1 cellular context compared by ENCODE assay signal in the genomic region with DNA sequence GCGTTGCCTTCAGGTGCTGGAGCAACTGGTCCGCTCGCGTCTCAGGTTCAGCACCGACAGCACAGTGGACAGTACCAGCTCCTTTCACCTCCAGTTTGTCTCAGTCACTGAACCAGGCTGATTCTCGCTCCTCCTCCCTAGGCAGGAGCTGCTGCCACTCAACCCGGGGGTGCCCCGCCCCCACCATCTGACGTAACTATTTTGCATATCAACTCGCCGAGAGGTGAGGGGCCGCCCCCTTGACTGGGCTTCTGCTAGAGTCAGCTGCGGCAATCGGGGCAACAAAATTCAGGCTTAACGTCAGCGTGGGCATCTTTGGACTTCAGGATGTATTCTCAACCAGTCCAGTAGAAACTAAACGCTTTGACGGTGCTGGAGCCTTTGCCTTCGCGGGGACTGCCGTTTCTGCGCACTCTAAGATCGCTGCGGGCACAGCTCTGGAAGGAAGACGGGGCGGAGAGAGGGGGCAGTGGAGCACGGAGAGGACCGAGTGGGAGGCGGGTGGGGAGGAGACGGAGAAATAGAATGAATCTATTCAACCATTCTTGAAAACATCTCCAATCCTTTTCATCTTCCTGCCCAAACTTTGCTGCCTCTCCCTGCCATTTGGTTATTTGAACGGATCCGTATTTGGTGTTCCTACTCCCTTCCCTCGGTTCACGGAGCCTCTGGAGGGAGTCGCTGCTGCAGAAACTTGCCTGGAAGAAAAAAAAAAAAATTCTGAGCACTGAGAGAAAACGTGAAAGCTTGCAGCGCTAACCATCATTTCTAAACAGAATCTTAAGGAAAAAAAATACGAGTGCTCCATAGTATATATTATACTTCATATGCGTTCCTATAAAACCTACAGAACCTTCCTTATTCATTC.
A peak's percentile ranks its signal among the peaks of the same experiment; 100 is the strongest.
TF ChIP-seq lines count a peak whose summit lies in the region.

A gene (minus strand): TSS at position 109 of the 868 bp plus-strand sequence. CDS start 52,604 bp downstream, outside the sequence.

TF ChIP-seq in WTC11, 78 proteins besides CTCF, POLR2A, EP300 and RAD21 (continued from another document and continues in another):
- no peak for TF ChIP-seq ZNF317 (CRISPR knock-in tag; IDR thresholded peaks at IDR 0.05; ENCODE audit: borderline replicate concordance, low read depth)
- peak; percentile 88 for TF ChIP-seq ZBTB21 (CRISPR knock-in tag; IDR thresholded peaks at IDR 0.05; ENCODE audit: borderline replicate concordance)
- TF ChIP-seq, protein P1, sequence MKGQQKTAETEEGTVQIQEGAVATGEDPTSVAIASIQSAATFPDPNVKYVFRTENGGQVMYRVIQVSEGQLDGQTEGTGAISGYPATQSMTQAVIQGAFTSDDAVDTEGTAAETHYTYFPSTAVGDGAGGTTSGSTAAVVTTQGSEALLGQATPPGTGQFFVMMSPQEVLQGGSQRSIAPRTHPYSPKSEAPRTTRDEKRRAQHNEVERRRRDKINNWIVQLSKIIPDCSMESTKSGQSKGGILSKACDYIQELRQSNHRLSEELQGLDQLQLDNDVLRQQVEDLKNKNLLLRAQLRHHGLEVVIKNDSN (CRISPR knock-in tag; IDR thresholded peaks at IDR 0.05), result no peak
- no peak for TF ChIP-seq HMGA2 (CRISPR knock-in tag; IDR thresholded peaks at IDR 0.05)
- no peak; the same call in 1 of the 2 replicates for TF ChIP-seq KAT7 (CRISPR knock-in tag; IDR thresholded peaks at IDR 0.05; ENCODE audit: borderline replicate concordance)
- no peak for TF ChIP-seq RELA (CRISPR knock-in tag; IDR thresholded peaks at IDR 0.05; ENCODE audit: borderline replicate concordance)
- TF ChIP-seq, protein P2, sequence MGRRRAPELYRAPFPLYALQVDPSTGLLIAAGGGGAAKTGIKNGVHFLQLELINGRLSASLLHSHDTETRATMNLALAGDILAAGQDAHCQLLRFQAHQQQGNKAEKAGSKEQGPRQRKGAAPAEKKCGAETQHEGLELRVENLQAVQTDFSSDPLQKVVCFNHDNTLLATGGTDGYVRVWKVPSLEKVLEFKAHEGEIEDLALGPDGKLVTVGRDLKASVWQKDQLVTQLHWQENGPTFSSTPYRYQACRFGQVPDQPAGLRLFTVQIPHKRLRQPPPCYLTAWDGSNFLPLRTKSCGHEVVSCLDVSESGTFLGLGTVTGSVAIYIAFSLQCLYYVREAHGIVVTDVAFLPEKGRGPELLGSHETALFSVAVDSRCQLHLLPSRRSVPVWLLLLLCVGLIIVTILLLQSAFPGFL (CRISPR knock-in tag; IDR thresholded peaks at IDR 0.05; ENCODE audit: borderline replicate concordance), result no peak
- TF ChIP-seq OVOL2 (CRISPR knock-in tag; IDR thresholded peaks at IDR 0.05; ENCODE audit: borderline replicate concordance), result no peak
- TF ChIP-seq, protein P3, sequence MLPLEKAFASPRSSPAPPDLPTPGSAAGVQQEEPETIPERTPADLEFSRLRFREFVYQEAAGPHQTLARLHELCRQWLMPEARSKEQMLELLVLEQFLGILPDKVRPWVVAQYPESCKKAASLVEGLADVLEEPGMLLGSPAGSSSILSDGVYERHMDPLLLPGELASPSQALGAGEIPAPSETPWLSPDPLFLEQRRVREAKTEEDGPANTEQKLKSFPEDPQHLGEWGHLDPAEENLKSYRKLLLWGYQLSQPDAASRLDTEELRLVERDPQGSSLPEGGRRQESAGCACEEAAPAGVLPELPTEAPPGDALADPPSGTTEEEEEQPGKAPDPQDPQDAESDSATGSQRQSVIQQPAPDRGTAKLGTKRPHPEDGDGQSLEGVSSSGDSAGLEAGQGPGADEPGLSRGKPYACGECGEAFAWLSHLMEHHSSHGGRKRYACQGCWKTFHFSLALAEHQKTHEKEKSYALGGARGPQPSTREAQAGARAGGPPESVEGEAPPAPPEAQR (CRISPR knock-in tag; IDR thresholded peaks at IDR 0.05), result 0 out of 2 replicates have a peak, but pooled peaks have one; percentile 44
- TF ChIP-seq, protein P4, sequence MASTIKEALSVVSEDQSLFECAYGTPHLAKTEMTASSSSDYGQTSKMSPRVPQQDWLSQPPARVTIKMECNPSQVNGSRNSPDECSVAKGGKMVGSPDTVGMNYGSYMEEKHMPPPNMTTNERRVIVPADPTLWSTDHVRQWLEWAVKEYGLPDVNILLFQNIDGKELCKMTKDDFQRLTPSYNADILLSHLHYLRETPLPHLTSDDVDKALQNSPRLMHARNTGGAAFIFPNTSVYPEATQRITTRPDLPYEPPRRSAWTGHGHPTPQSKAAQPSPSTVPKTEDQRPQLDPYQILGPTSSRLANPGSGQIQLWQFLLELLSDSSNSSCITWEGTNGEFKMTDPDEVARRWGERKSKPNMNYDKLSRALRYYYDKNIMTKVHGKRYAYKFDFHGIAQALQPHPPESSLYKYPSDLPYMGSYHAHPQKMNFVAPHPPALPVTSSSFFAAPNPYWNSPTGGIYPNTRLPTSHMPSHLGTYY (CRISPR knock-in tag; IDR thresholded peaks at IDR 0.05), result no peak
- TF ChIP-seq, protein P5, sequence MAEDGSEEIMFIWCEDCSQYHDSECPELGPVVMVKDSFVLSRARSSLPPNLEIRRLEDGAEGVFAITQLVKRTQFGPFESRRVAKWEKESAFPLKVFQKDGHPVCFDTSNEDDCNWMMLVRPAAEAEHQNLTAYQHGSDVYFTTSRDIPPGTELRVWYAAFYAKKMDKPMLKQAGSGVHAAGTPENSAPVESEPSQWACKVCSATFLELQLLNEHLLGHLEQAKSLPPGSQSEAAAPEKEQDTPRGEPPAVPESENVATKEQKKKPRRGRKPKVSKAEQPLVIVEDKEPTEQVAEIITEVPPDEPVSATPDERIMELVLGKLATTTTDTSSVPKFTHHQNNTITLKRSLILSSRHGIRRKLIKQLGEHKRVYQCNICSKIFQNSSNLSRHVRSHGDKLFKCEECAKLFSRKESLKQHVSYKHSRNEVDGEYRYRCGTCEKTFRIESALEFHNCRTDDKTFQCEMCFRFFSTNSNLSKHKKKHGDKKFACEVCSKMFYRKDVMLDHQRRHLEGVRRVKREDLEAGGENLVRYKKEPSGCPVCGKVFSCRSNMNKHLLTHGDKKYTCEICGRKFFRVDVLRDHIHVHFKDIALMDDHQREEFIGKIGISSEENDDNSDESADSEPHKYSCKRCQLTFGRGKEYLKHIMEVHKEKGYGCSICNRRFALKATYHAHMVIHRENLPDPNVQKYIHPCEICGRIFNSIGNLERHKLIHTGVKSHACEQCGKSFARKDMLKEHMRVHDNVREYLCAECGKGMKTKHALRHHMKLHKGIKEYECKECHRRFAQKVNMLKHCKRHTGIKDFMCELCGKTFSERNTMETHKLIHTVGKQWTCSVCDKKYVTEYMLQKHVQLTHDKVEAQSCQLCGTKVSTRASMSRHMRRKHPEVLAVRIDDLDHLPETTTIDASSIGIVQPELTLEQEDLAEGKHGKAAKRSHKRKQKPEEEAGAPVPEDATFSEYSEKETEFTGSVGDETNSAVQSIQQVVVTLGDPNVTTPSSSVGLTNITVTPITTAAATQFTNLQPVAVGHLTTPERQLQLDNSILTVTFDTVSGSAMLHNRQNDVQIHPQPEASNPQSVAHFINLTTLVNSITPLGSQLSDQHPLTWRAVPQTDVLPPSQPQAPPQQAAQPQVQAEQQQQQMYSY (CRISPR knock-in tag; IDR thresholded peaks at IDR 0.05), result no peak
- TF ChIP-seq, protein P6, sequence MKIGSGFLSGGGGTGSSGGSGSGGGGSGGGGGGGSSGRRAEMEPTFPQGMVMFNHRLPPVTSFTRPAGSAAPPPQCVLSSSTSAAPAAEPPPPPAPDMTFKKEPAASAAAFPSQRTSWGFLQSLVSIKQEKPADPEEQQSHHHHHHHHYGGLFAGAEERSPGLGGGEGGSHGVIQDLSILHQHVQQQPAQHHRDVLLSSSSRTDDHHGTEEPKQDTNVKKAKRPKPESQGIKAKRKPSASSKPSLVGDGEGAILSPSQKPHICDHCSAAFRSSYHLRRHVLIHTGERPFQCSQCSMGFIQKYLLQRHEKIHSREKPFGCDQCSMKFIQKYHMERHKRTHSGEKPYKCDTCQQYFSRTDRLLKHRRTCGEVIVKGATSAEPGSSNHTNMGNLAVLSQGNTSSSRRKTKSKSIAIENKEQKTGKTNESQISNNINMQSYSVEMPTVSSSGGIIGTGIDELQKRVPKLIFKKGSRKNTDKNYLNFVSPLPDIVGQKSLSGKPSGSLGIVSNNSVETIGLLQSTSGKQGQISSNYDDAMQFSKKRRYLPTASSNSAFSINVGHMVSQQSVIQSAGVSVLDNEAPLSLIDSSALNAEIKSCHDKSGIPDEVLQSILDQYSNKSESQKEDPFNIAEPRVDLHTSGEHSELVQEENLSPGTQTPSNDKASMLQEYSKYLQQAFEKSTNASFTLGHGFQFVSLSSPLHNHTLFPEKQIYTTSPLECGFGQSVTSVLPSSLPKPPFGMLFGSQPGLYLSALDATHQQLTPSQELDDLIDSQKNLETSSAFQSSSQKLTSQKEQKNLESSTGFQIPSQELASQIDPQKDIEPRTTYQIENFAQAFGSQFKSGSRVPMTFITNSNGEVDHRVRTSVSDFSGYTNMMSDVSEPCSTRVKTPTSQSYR (CRISPR knock-in tag; IDR thresholded peaks at IDR 0.05), result peak; percentile 40; the same call in 1 of the 2 replicates
- TF ChIP-seq FOXK1 (CRISPR knock-in tag; IDR thresholded peaks at IDR 0.05), result no peak; the same call in 1 of the 2 replicates
- TF ChIP-seq, protein P7, sequence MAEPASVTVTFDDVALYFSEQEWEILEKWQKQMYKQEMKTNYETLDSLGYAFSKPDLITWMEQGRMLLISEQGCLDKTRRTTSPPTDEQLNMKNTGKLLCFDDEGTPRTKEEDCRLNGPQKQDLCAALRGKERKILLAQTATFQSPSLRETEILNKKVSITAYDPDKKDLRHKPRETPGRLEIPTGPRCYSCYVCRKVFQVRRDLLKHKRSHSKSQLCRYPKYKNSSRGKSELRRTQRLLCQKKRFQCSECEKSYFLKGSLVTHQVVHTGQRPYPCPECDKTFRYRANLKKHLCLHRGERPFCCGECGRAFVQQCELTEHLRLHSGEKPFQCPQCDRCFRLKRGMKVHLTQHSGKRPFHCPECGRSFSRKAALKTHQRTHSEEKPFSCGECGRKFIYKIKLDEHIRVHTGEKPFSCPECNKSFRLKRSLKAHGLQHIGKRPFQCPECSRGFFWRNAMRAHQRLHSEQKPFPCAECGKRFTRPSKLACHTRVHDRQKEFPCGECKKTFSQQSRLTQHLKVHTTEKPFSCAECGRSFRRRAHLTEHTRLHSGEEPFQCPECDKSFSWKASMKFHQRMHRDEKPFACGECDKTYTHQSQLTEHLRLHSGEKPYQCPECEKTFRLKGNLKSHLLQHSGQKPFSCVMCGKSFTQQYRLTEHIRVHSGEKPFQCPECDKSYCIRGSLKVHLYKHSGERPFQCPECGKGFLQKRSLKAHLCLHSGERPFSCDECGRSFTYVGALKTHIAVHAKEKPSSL (CRISPR knock-in tag; conservative IDR thresholded peaks at IDR 0.05), result no peak
- no peak for TF ChIP-seq EMX1 (CRISPR knock-in tag; IDR thresholded peaks at IDR 0.05)
- TF ChIP-seq TEAD1 (CRISPR knock-in tag; IDR thresholded peaks at IDR 0.05), result peak; percentile 83; the same call in 1 of the 2 replicates
- no peak for TF ChIP-seq ZNF219 (CRISPR knock-in tag; IDR thresholded peaks at IDR 0.05; ENCODE audit: borderline replicate concordance)
- TF ChIP-seq, protein P8, sequence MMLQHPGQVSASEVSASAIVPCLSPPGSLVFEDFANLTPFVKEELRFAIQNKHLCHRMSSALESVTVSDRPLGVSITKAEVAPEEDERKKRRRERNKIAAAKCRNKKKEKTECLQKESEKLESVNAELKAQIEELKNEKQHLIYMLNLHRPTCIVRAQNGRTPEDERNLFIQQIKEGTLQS (CRISPR knock-in tag; conservative IDR thresholded peaks at IDR 0.05), result no peak
- no peak for TF ChIP-seq NFATC4 (CRISPR knock-in tag; IDR thresholded peaks at IDR 0.05)
- TF ChIP-seq, protein P9, sequence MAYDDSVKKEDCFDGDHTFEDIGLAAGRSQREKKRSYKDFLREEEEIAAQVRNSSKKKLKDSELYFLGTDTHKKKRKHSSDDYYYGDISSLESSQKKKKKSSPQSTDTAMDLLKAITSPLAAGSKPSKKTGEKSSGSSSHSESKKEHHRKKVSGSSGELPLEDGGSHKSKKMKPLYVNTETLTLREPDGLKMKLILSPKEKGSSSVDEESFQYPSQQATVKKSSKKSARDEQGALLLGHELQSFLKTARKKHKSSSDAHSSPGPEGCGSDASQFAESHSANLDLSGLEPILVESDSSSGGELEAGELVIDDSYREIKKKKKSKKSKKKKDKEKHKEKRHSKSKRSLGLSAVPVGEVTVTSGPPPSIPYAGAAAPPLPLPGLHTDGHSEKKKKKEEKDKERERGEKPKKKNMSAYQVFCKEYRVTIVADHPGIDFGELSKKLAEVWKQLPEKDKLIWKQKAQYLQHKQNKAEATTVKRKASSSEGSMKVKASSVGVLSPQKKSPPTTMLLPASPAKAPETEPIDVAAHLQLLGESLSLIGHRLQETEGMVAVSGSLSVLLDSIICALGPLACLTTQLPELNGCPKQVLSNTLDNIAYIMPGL (CRISPR knock-in tag; IDR thresholded peaks at IDR 0.05), result no peak
- peak; percentile 57; the same call in 1 of the 2 replicates for TF ChIP-seq TEAD4 (CRISPR knock-in tag; IDR thresholded peaks at IDR 0.05)
- TF ChIP-seq MXD4 (CRISPR knock-in tag; IDR thresholded peaks at IDR 0.05; ENCODE audit: borderline replicate concordance), result no peak
- TF ChIP-seq, protein P10, sequence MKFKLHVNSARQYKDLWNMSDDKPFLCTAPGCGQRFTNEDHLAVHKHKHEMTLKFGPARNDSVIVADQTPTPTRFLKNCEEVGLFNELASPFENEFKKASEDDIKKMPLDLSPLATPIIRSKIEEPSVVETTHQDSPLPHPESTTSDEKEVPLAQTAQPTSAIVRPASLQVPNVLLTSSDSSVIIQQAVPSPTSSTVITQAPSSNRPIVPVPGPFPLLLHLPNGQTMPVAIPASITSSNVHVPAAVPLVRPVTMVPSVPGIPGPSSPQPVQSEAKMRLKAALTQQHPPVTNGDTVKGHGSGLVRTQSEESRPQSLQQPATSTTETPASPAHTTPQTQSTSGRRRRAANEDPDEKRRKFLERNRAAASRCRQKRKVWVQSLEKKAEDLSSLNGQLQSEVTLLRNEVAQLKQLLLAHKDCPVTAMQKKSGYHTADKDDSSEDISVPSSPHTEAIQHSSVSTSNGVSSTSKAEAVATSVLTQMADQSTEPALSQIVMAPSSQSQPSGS (CRISPR knock-in tag; IDR thresholded peaks at IDR 0.05; ENCODE audit: borderline replicate concordance, low read depth), result no peak
- TF ChIP-seq NFYB (CRISPR knock-in tag; conservative IDR thresholded peaks at IDR 0.05; ENCODE audit: low read depth), result no peak
- TF ChIP-seq, protein P11, sequence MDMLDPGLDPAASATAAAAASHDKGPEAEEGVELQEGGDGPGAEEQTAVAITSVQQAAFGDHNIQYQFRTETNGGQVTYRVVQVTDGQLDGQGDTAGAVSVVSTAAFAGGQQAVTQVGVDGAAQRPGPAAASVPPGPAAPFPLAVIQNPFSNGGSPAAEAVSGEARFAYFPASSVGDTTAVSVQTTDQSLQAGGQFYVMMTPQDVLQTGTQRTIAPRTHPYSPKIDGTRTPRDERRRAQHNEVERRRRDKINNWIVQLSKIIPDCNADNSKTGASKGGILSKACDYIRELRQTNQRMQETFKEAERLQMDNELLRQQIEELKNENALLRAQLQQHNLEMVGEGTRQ (CRISPR knock-in tag; IDR thresholded peaks at IDR 0.05), result peak; percentile 51; the same call in 1 of the 2 replicates
- 0 out of 2 replicates have a peak, but pooled peaks have one; percentile 69 for TF ChIP-seq ZNF232 (CRISPR knock-in tag; IDR thresholded peaks at IDR 0.05)
- no peak for TF ChIP-seq SMAD4 (CRISPR knock-in tag; IDR thresholded peaks at IDR 0.05)
- TF ChIP-seq GTF2I (CRISPR knock-in tag; conservative IDR thresholded peaks at IDR 0.05), result peak; percentile 80
- no peak for TF ChIP-seq CREM (CRISPR knock-in tag; IDR thresholded peaks at IDR 0.05)
- no peak for TF ChIP-seq TCF7 (CRISPR knock-in tag; IDR thresholded peaks at IDR 0.05; ENCODE audit: low read depth)
- TF ChIP-seq NR2C2 (CRISPR knock-in tag; IDR thresholded peaks at IDR 0.05), result no peak
- no peak for TF ChIP-seq SOX15 (CRISPR knock-in tag; IDR thresholded peaks at IDR 0.05)
- TF ChIP-seq ZNF671 (CRISPR knock-in tag; IDR thresholded peaks at IDR 0.05), result no peak
